Comparison of ENCODE assay signal across 8 cellular contexts in the genomic region with DNA sequence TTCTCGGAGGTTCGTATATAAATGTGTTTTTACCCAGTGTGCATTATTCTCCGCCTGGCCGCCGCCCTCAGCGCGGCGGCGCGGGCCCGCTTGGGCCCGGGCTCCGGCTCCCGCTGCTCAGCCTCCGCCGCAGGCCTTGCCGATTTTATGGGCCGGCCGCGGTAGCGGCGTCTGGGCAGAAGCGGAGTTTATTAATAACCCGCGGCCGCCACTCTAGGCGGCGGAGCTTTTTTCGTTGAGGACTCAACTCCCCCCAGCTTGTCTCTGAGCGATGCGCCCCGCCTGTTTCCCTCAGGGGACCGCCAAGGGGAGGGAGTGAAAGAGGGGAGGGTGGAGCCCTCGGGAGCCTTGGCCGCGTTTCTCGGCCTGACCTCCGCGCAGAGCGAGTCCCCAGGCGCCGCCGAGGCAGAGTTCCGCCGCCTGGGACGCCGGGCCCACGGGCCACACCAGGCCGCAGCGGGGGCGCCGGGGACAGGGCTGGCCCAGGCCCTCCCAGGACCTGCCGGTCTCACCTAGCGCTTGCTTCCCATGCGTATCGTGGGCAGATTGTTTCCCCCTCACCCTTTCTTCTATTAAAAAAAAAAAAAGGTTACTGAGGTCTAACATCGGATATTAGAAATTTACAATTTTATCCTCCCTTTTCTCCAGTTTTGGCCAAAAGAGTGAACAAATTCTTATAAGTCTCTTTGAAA. TPM values are rescaled to one million over a fixed set of nuclear protein-coding genes. Genes with fewer than 3 reads are reported as not detected.
DNase-seq lines count a peak whose midpoint lies in the region; ATAC-seq and TF ChIP-seq lines count a peak whose summit lies in the region.

No MANE protein-coding gene starts in this region.

- H3K27me3 ChIP-seq in CD4-positive, alpha-beta T cell (ENCODE audit: control insufficient read depth, insufficient read depth, low read length) = no peaks in the 10 kb centered on the region
- no peaks in the 10 kb centered on the region for H3K27me3 ChIP-seq in effector memory CD4-positive, alpha-beta T cell (replicated peaks; ENCODE audit: control insufficient read depth, insufficient read depth, low read length, poor library complexity, severe bottlenecking)

- DNase-seq in CD4-positive, alpha-beta T cell = peak in 9 of 10 experiments; percentile 56 to 77 (median 68)
- peak; percentile 92 for DNase-seq in NCI-H82 (lab: John Stamatoyannopoulos, UW)
- DNase-seq in activated CD8-positive, alpha-beta memory T cell treated with anti-CD3 and anti-CD28 coated beads for 24 hours = peak; percentile 93
- peak; percentile 65 to 74 (median 70) for DNase-seq in effector memory CD4-positive, alpha-beta T cell
- DNase-seq in memory B cell (ENCODE audit: low spot score in 2 of 2) = peak; percentile 84 to 88
- peak; percentile 50 for DNase-seq in stimulated activated CD8-positive, alpha-beta memory T cell treated with anti-CD3 and anti-CD28 coated beads, Interleukin-12 subunit alpha, Interleukin-12 subunit beta, amount 100 ng/mL, for 24 hours (ENCODE audit: extremely low read depth)

- no peaks in the 10 kb centered on the region for H3K27me3 Mint-ChIP-seq in CD4-positive, alpha-beta T cell
- no peaks in the 10 kb centered on the region for H3K27me3 Mint-ChIP-seq in memory B cell

- no peaks in the 10 kb centered on the region for H3K36me3 ChIP-seq in effector memory CD4-positive, alpha-beta T cell (ENCODE audit: control insufficient read depth, insufficient read depth, low read length)

- H3K9me3 ChIP-seq in CD4-positive, alpha-beta T cell (ENCODE audit: control insufficient read depth, low read length) = no peaks in the 10 kb centered on the region
- no peaks in the 10 kb centered on the region for H3K9me3 ChIP-seq in effector memory CD4-positive, alpha-beta T cell (ENCODE audit: control insufficient read depth, low read length)

- CTCF ChIA-PET in CD4-positive, alpha-beta T cell (lab: Charles Lee) = interaction anchor here (1.4 to 1.9 kb wide), 2 partner anchors 46 to 148 kb away, joined by 3 to 7 read pairs; no protein-coding TSS in a partner anchor

- intact Hi-C loops in CD4-positive, alpha-beta T cell (cut with DNase I, micrococcal nuclease) = loop anchor here (2.0 to 10.0 kb wide), 8 partner anchors 76 to 1396 kb away; partner anchors contain the start of genes IPO7 (in 2 of the 2), DENND5A (in 1 of the 2), RPL27A (in 1 of the 2) and TMEM9B (in 1 of the 2)

- ATAC-seq in CD4-positive, alpha-beta T cell (ENCODE audit: poor library complexity) = peak; percentile 21
- ATAC-seq in GM19397 (IDR thresholded peaks at IDR 0.05; ENCODE audit: unreplicated experiment) = peak; percentile 60
- peak; percentile 36 for ATAC-seq in HG03558 (IDR thresholded peaks at IDR 0.05; ENCODE audit: extremely low read depth, unreplicated experiment)
- ATAC-seq in memory B cell (ENCODE audit: low read depth) = peak; percentile 54

- TF ChIP-seq CTCF in CD4-positive, alpha-beta T cell (IDR thresholded peaks at IDR 0.05) = no peak

- peak overlapping the region; percentile 73 for H3K4me3 ChIP-seq in effector memory CD4-positive, alpha-beta T cell (ENCODE audit: insufficient read depth, low read depth, low read length, poor library complexity, severe bottlenecking)

- POLR2A ChIA-PET in CD4-positive, alpha-beta T cell (lab: Charles Lee) = interaction anchor here (0.7 to 4.9 kb wide), 54 partner anchors 9 to 1474 kb away, joined by 3 to 60 read pairs (median 5); partner anchors contain the start of genes DENND5A, EIF3F, EIF4G2 and IPO7

- peaks cover 26% of the 10 kb centered on the region for H3K36me3 Mint-ChIP-seq in CD4-positive, alpha-beta T cell (ENCODE audit: low read depth)
- H3K36me3 Mint-ChIP-seq in memory B cell = peaks cover 3% of the 10 kb centered on the region

- H3K4me3 Mint-ChIP-seq in CD4-positive, alpha-beta T cell = peak overlapping the region; percentile 99
- H3K4me3 Mint-ChIP-seq in memory B cell = peak overlapping the region; percentile 89

- H3K4me1 ChIP-seq in effector memory CD4-positive, alpha-beta T cell (ENCODE audit: control insufficient read depth, insufficient read depth, low read length, poor library complexity, severe bottlenecking) = peaks cover 5% of the 10 kb centered on the region

- H3K27ac Mint-ChIP-seq in CD4-positive, alpha-beta T cell = peak overlapping the region; percentile 100
- peak overlapping the region; percentile 98 for H3K27ac Mint-ChIP-seq in memory B cell

- peak overlapping the region; percentile 95 for H3K27ac ChIP-seq in CD4-positive, alpha-beta T cell (ENCODE audit: low read depth, low read length)
- peak overlapping the region; percentile 97 for H3K27ac ChIP-seq in effector memory CD4-positive, alpha-beta T cell (ENCODE audit: insufficient read depth, low read length, poor library complexity, severe bottlenecking)

- H3K4me1 Mint-ChIP-seq in CD4-positive, alpha-beta T cell (ENCODE audit: low read depth) = peaks cover 30% of the 10 kb centered on the region
- peaks cover 16% of the 10 kb centered on the region for H3K4me1 Mint-ChIP-seq in memory B cell

- H3K9me3 Mint-ChIP-seq in CD4-positive, alpha-beta T cell = peaks cover 2% of the 10 kb centered on the region
- H3K9me3 Mint-ChIP-seq in memory B cell = no peaks in the 10 kb centered on the region

RNA-seq across cellular contexts. Expression of gene ZNF143, which starts 0.4 kb away (rescaled TPM):
- 10 to 100 TPM; 18.0 to 20.3 TPM for total RNA-seq in CD4-positive, alpha-beta T cell

Comparison
In these comparisons a context has a peak if more than half of its experiments do, and no peak if none do; other contexts are left out.
1. Peak in every context shown above with its lines: DNase-seq, ATAC-seq, H3K4me3 ChIP-seq and H3K27ac ChIP-seq.